ENCODE assay signal across 1 cellular context in the genomic region with DNA sequence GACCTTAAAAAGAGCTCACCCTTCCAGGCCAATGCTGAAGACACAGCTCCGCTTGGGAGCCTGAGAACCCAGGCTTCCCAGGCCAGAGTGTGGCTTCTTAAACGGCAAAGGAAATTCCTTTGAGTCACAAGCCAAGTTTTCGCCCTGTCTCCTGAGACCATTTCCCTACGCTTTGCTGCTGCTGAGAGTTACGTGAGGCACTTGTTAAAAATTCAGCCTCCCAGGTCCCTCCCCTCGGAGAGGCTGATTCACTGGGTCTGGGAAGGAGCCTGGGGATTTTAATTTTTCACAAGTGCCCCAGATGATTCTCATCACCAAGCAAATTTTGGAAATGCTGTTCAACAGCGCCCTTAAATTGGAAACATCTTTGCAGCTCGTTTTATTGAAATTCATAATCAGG.
TF ChIP-seq lines count a peak whose summit lies in the region.

No MANE protein-coding gene starts in this region.

TF ChIP-seq in SK-N-SH, 30 proteins besides CTCF, POLR2A, EP300 and RAD21 (continued from another document):
- TF ChIP-seq IRF3 (IDR thresholded peaks at IDR 0.05; ENCODE audit: low read depth, low read length): no peak
- no peak for TF ChIP-seq ZBTB33 (IDR thresholded peaks at IDR 0.05; ENCODE audit: borderline replicate concordance, low read depth)
- TF ChIP-seq MAX (IDR thresholded peaks at IDR 0.05; ENCODE audit: low read depth): no peak
TF ChIP-seq in SK-N-SH: peak in this region for 0.
